In the genomic region with DNA sequence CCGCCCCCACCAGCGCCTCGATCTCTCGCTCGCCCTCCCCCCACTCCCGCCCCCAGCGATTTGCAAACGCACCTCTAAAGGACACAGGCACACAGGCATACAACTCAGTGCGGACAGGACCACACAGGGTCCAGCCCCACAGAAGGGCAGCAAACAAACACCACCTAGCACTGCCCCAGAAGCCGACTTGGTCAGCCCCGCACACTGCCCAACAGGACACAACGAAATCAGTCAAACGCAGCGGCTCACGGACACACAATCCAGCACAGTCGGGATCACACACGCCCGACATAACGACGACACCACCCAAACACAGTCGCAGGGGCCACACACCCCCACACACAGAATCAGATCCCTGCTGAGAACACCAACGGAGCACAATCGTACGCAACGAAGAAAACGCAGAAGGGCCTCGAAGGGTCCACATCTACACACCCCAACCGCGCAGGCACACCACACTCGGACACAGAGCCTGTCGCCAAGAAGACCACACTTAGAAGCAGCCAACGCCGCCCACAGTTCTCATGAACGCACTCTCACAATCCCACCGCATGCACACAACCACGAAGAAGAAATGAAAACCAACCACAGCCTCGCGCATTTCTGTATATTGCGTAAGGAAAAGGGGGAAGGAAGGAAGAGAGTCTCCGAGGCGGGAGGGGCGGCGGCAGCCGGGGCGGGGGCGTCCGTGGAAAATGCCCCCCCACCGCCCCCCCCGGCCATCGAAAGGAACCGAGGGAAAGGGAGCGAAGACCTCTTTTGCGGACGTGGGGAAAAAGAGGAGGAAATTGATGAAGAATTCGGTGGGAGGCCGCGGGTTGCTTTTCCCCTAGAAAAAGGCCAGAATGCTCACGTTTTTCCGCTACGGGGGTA, we compare ENCODE assay signal across 8 cellular contexts. TPM values are rescaled to one million over a fixed set of nuclear protein-coding genes. Genes with fewer than 3 reads are reported as not detected.
DNase-seq lines count a peak whose midpoint lies in the region; ATAC-seq and TF ChIP-seq lines count a peak whose summit lies in the region.

No MANE protein-coding gene starts in this region.

- H3K9me3 ChIP-seq in mucosa of stomach (ENCODE audit: control insufficient read depth, low read length) = no peaks in the 10 kb centered on the region

- no peaks in the 10 kb centered on the region for H3K36me3 ChIP-seq in mucosa of stomach (ENCODE audit: control insufficient read depth, insufficient read depth, low read length)

- peaks cover 92% of the 10 kb centered on the region for H3K27me3 ChIP-seq in mucosa of stomach (ENCODE audit: control insufficient read depth, insufficient read depth, low read length)

- H3K9ac ChIP-seq in mucosa of stomach (ENCODE audit: low read length) = peak overlapping the region; percentile 18

- H3K4me1 ChIP-seq in mucosa of stomach (ENCODE audit: control insufficient read depth, insufficient read depth, low read length) = peaks cover 17% of the 10 kb centered on the region

- H3K4me3 ChIP-seq in epithelial cell of proximal tubule (ENCODE audit: low read depth, low read length) = peak overlapping the region; percentile 41
- H3K4me3 ChIP-seq in mucosa of stomach (ENCODE audit: low read length) = no peak overlapping the region

- no peak for TF ChIP-seq CTCF in epithelial cell of proximal tubule (conservative IDR thresholded peaks at IDR 0.05; ENCODE audit: low read depth, low read length)

- DNase-seq in NCI-H748 (lab: John Stamatoyannopoulos, UW; ENCODE audit: unreplicated experiment) (peak; percentile 7), NCI-H748 treated with DMSO at 0.1 percent for 48 hours (lab: John Stamatoyannopoulos, UW) (no peak), UCSD-AML1 (lab: John Stamatoyannopoulos, UW; ENCODE audit: unreplicated experiment) (peak; percentile 89), epithelial cell of proximal tubule (ENCODE audit: low read depth) (no peak), NCI-H226 (no peak)

- no peak for ATAC-seq in HG03457 (IDR thresholded peaks at IDR 0.05; ENCODE audit: unreplicated experiment)
- no peak for ATAC-seq in GM21825 (IDR thresholded peaks at IDR 0.05; ENCODE audit: unreplicated experiment)

RNA-seq across cellular contexts. Expression of a gene that starts 0.5 kb away (rescaled TPM):
- total RNA-seq in epithelial cell of proximal tubule = 0.69 and 1.4 TPM in 2 replicates

RNA-seq across cellular contexts. Expression of a gene that starts 41.7 kb away (rescaled TPM):
- total RNA-seq in epithelial cell of proximal tubule = 14.3 and 43.2 TPM in 2 replicates

Comparison
In these comparisons a context has a peak if more than half of its experiments do, and no peak if none do; other contexts are left out.
1. DNase-seq: peak in NCI-H748 (single experiment) and UCSD-AML1 (single experiment); none in NCI-H748 treated with DMSO at 0.1 percent for 48 hours (single experiment), epithelial cell of proximal tubule (single experiment) and NCI-H226 (single experiment).